ENCODE assay signal across 19 cellular contexts in genomic region chr12:123450636-123451035, GRCh38.
"Had no signal": no experiment of that assay in that cellular context is flagged by ENCODE, and none has a peak within 500 bp of the region (broad histone marks: within the 10 kb centered on the region; RNA-seq: fewer than 3 reads in every experiment).

No MANE protein-coding gene starts in this region.

- H3K4me3 ChIP-seq: esophagus squamous epithelium, left ventricle myocardium inferior, lung, psoas muscle, right lobe of liver, testis, transverse colon had no signal

- H3K4me3 Mint-ChIP-seq: nephron; stimulated activated naive CD8-positive, alpha-beta T cell treated with anti-CD3 and anti-CD28 coated beads, Interleukin-15, amount 100 ng/mL, for 72 hours had no signal

- H3K27ac ChIP-seq: esophagus squamous epithelium, foreskin keratinocyte, left ventricle myocardium inferior, psoas muscle, right lobe of liver, testis, transverse colon had no signal

- H3K36me3 Mint-ChIP-seq: naive B cell; stimulated activated naive B cell treated with anti-CD40 and anti-IgM and Interleukin-4, amounts not matched to agents 10 μg/mL and 1 μg/mL and 100 μg/mL, for 72 hours had no signal

- H3K27ac Mint-ChIP-seq: nephron had no signal

- H3K9me3 Mint-ChIP-seq: nephron; stimulated activated naive CD8-positive, alpha-beta T cell treated with anti-CD3 and anti-CD28 coated beads, Interleukin-15, amount 100 ng/mL, for 72 hours had no signal

- H3K36me3 ChIP-seq: esophagus squamous epithelium, left ventricle myocardium inferior, right lobe of liver, transverse colon had no signal

- H3K4me1 ChIP-seq: psoas muscle had no signal

- DNase-seq: dermis blood vessel endothelial cell; esophagus squamous epithelium; foreskin keratinocyte; kidney; left cardiac atrium; left ventricle myocardium inferior; mesendoderm; naive B cell; psoas muscle; retina; right lobe of liver; stimulated activated CD4-positive, alpha-beta T cell treated with anti-CD3 and anti-CD28 coated beads, Interleukin-4, amount 100 ng/mL, for 24 hours; stimulated activated naive B cell treated with anti-CD40 and anti-IgM and Interleukin-4, amounts not matched to agents 10 μg/mL and 1 μg/mL and 100 μg/mL, for 72 hours; stimulated activated naive CD8-positive, alpha-beta T cell treated with anti-CD3 and anti-CD28 coated beads, Interleukin-15, amount 100 ng/mL, for 72 hours; testis; transverse colon had no signal

- H3K27me3 ChIP-seq: esophagus squamous epithelium, foreskin keratinocyte, right lobe of liver, testis, transverse colon had no signal

- ATAC-seq: foreskin keratinocyte; left cardiac atrium; right lobe of liver; stimulated activated naive B cell treated with anti-CD40 and anti-IgM and Interleukin-4, amounts not matched to agents 10 μg/mL and 1 μg/mL and 100 μg/mL, for 72 hours had no signal

- H3K9me3 ChIP-seq: esophagus squamous epithelium, left ventricle myocardium inferior, psoas muscle, right lobe of liver, testis, transverse colon had no signal

- H3K27me3 Mint-ChIP-seq: naive B cell; stimulated activated naive B cell treated with anti-CD40 and anti-IgM and Interleukin-4, amounts not matched to agents 10 μg/mL and 1 μg/mL and 100 μg/mL, for 72 hours; stimulated activated naive CD8-positive, alpha-beta T cell treated with anti-CD3 and anti-CD28 coated beads, Interleukin-15, amount 100 ng/mL, for 72 hours had no signal

- FAIRE-seq: colon, kidney had no signal
